ENCODE assay signal across 8 cellular contexts in the genomic region with DNA sequence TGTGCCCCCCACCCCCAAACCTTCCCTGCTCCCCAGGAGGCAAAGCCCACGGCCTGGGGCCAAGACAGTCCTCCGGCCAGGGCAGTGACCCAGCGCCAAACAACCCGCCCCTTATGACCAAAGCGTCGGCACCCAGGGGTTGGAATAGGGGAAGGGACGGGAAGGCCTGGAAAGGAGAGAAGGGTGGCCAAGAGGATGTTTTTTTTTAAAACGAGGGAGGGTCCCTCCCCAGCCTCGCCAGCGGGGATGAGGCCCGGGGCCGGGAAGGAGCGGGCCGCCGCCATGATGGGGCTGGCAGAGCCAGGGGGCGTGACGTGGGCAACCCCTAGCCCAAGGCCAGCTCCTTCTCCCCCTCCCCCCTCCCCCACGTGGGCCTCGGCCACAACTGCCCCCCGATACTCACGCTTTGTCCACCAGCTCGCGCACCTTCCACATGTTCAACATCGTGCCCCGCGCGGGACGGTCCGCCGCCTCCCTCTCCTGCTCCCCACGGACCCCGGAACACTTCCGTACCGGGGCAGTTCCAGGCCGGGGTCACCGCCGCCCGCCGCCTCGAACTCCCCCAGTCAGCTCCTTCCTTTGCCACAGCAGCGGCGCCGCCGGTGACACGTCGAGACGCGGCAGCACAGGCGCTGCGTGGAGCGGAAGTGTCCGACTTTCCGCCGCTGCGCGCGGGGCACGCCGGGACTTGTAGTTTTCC. TPM values are rescaled to one million over a fixed set of nuclear protein-coding genes. Genes with fewer than 3 reads are reported as not detected.
DNase-seq lines count a peak whose midpoint lies in the region; ATAC-seq, FAIRE-seq and TF ChIP-seq lines count a peak whose summit lies in the region.

TSS of gene CLINT1 (minus strand) at position 619 of the 700 bp plus-strand sequence. CDS start at position 444, 175 bp downstream.

- no peak within 1 kb of the TSS for H2BK12ac ChIP-seq in H1 (ENCODE audit: low read depth, low read length)

- H3K23ac ChIP-seq in H1 (ENCODE audit: insufficient read length) = no peak within 1 kb of the TSS

- no peak within 1 kb of the TSS for H3K18ac ChIP-seq in H1 (ENCODE audit: extremely low read depth, low read length)

- H4K20me1 ChIP-seq in H1 (replicated peaks in 1 of 2; ENCODE audit: control insufficient read depth in 1 of 2, insufficient read depth in 2 of 2, low read length in 2 of 2) = peaks cover 2 to 6% of the 10 kb centered on the region in 2 experiments

- no peak within 1 kb of the TSS for H2BK120ac ChIP-seq in H1 (replicated peaks; ENCODE audit: low read depth, low read length)

- no peaks in the 10 kb centered on the region for H3K27me3 Mint-ChIP-seq in CD4-positive, alpha-beta memory T cell
- no peaks in the 10 kb centered on the region for H3K27me3 Mint-ChIP-seq in activated CD8-positive, alpha-beta memory T cell treated with anti-CD3 and anti-CD28 coated beads, Interleukin-2, amount 10 ng/mL, durations not matched to agents 7 days and 5 days
- H3K27me3 Mint-ChIP-seq in memory B cell = no peaks in the 10 kb centered on the region

- 1% methylated on average over 49 of the region's 59 CpGs; no CpG with 5 or more reads in 1 of the 2 experiments for WGBS in H1 (ENCODE audit: extremely low coverage in 1 of 2, insufficient coverage in 1 of 2, insufficient read length in 1 of 2, insufficient replicate concordance in 2 of 2, low coverage in 1 of 2, low lambda C conversion rate in 2 of 2, missing lambda C conversion rate in 1 of 2), 2 experiments

- no peak within 1 kb of the TSS for H3K14ac ChIP-seq in H1 (ENCODE audit: insufficient read length)

- TF ChIP-seq POLR2A in H1 (IDR thresholded peaks at IDR 0.05; ENCODE audit: control extremely low read depth in 1 of 2, low read depth in 2 of 2, low read length in 2 of 2) = peak; percentile 40 to 82

- DNase-seq in CD4-positive, alpha-beta memory T cell = peak; percentile 81 to 88 (median 85)
- peak; percentile 90 for DNase-seq in HT-29 (ENCODE audit: low spot score)
- peak; percentile 63 for DNase-seq in NT2/D1 (ENCODE audit: low read depth, low spot score)
- peak; percentile 94 for DNase-seq in activated CD8-positive, alpha-beta memory T cell treated with anti-CD3 and anti-CD28 coated beads, Interleukin-2, amount 10 ng/mL, durations not matched to agents 7 days and 5 days
- DNase-seq in H1 (ENCODE audit: low read depth in 1 of 2, low spot score in 2 of 2) = peak; percentile 65 to 92
- peak; percentile 78 to 87 for DNase-seq in memory B cell (ENCODE audit: low spot score in 2 of 2)
- DNase-seq in stimulated activated CD8-positive, alpha-beta memory T cell treated with anti-CD3 and anti-CD28 coated beads, Interleukin-12 subunit alpha, Interleukin-12 subunit beta, amount 100 ng/mL, for 24 hours (ENCODE audit: extremely low read depth) = peak; percentile 79

- peak within 1 kb of the TSS; percentile 94 to 99 (median 95) for H3K4me3 Mint-ChIP-seq in CD4-positive, alpha-beta memory T cell
- H3K4me3 Mint-ChIP-seq in activated CD8-positive, alpha-beta memory T cell treated with anti-CD3 and anti-CD28 coated beads, Interleukin-2, amount 10 ng/mL, durations not matched to agents 7 days and 5 days = peak within 1 kb of the TSS; percentile 87
- H3K4me3 Mint-ChIP-seq in memory B cell = peak within 1 kb of the TSS; percentile 98

- TF ChIP-seq EP300 in H1 (IDR thresholded peaks at IDR 0.05; ENCODE audit: borderline replicate concordance in 1 of 2, low read depth in 2 of 2, low read length in 2 of 2) = peak in 1 of 2 experiments; percentile 34; a peak in 1 of 3 replicates

- TF ChIP-seq CTCF in H1 (IDR thresholded peaks at IDR 0.05; ENCODE audit: control extremely low read depth in 1 of 3, insufficient read depth in 1 of 3, low read depth in 1 of 3, low read length in 3 of 3) = no peak

- H3K4me1 ChIP-seq in CD4-positive, alpha-beta memory T cell (ENCODE audit: insufficient read depth, low read length) = peaks cover 59% of the 10 kb centered on the region
- H3K4me1 ChIP-seq in NT2/D1 (ENCODE audit: insufficient read depth, insufficient read length) (peaks cover 3% of the 10 kb centered on the region), H1 (replicated peaks in 1 of 4; ENCODE audit: control insufficient read depth in 3 of 4, insufficient read depth in 4 of 4, low read length in 3 of 4) (peaks cover 0 to 7% (median 4%) of the 10 kb centered on the region in 4 experiments; a peak in 3 of 7 replicates)

- H3K4me2 ChIP-seq in H1 (ENCODE audit: insufficient read depth in 1 of 2, low read depth in 2 of 2, low read length in 2 of 2) = peak within 1 kb of the TSS; percentile 80 to 84

- peak within 1 kb of the TSS; percentile 99; the same call in 1 of the 2 replicates for H4K8ac ChIP-seq in H1 (ENCODE audit: extremely low read depth, insufficient read depth, low read length)

- H3K27ac ChIP-seq in CD4-positive, alpha-beta memory T cell (ENCODE audit: low read depth, low read length) = peak within 1 kb of the TSS; percentile 85
- H3K27ac ChIP-seq in H1 (ENCODE audit: low read depth, low read length) = peak within 1 kb of the TSS; percentile 81

- peaks cover 49 to 74% (median 60%) of the 10 kb centered on the region in 4 donors for H3K4me1 Mint-ChIP-seq in CD4-positive, alpha-beta memory T cell
- peaks cover 53% of the 10 kb centered on the region for H3K4me1 Mint-ChIP-seq in activated CD8-positive, alpha-beta memory T cell treated with anti-CD3 and anti-CD28 coated beads, Interleukin-2, amount 10 ng/mL, durations not matched to agents 7 days and 5 days
- H3K4me1 Mint-ChIP-seq in memory B cell = peaks cover 49% of the 10 kb centered on the region

- peaks cover 4% of the 10 kb centered on the region; the same call in 1 of the 2 replicates for H3K23me2 ChIP-seq in H1 (ENCODE audit: low read depth, low read length)

- POLR2A ChIA-PET in CD4-positive, alpha-beta memory T cell (lab: Charles Lee; ENCODE audit: partially characterized antibody) = interaction anchor here (1.0 to 2.1 kb wide), 6 partner anchors 8 to 1349 kb away, joined by 3 to 6 read pairs (median 4); partner anchors contain the start of gene MED7
- POLR2A ChIA-PET in H1 (lab: Charles Lee; ENCODE audit: partially characterized antibody) = interaction anchor here (0.9 to 1.4 kb wide), 8 partner anchors 12 to 108 kb away, joined by 3 to 9 read pairs (median 4); no protein-coding TSS in a partner anchor

- H3K36me3 ChIP-seq in CD4-positive, alpha-beta memory T cell (ENCODE audit: insufficient read depth, low read length) = no peaks in the 10 kb centered on the region
- H3K36me3 ChIP-seq in NT2/D1 (ENCODE audit: insufficient read depth, insufficient read length, low read length) (peaks cover 9% of the 10 kb centered on the region), H1 (ENCODE audit: control insufficient read depth in 2 of 4, insufficient read depth in 4 of 4, low read length in 3 of 4) (no peaks in the 10 kb centered on the region)

- no peak; a peak in 1 of 4 replicates for TF ChIP-seq RAD21 in H1 (IDR thresholded peaks at IDR 0.05 in 1 of 2, conservative IDR thresholded peaks at IDR 0.05 in 1 of 2; ENCODE audit: low read depth in 2 of 2, low read length in 2 of 2)

- peak within 1 kb of the TSS; percentile 97 for H4K91ac ChIP-seq in H1 (replicated peaks; ENCODE audit: insufficient read length, low read length)

- H2BK15ac ChIP-seq in H1 (ENCODE audit: low read length) = no peak within 1 kb of the TSS

- peak within 1 kb of the TSS; percentile 94 to 99 (median 97) for H3K27ac Mint-ChIP-seq in CD4-positive, alpha-beta memory T cell
- peak within 1 kb of the TSS; percentile 94 for H3K27ac Mint-ChIP-seq in activated CD8-positive, alpha-beta memory T cell treated with anti-CD3 and anti-CD28 coated beads, Interleukin-2, amount 10 ng/mL, durations not matched to agents 7 days and 5 days
- peak within 1 kb of the TSS; percentile 98 for H3K27ac Mint-ChIP-seq in memory B cell

- peaks cover 4 to 17% of the 10 kb centered on the region in 2 donors for H3K36me3 Mint-ChIP-seq in CD4-positive, alpha-beta memory T cell
- peaks cover 18% of the 10 kb centered on the region for H3K36me3 Mint-ChIP-seq in activated CD8-positive, alpha-beta memory T cell treated with anti-CD3 and anti-CD28 coated beads, Interleukin-2, amount 10 ng/mL, durations not matched to agents 7 days and 5 days
- peaks cover 4% of the 10 kb centered on the region for H3K36me3 Mint-ChIP-seq in memory B cell

- no peaks in the 10 kb centered on the region; the same call in 1 of the 2 replicates for H3K79me1 ChIP-seq in H1 (ENCODE audit: low read depth, low read length)

- H3K9me3 ChIP-seq in CD4-positive, alpha-beta memory T cell (ENCODE audit: control insufficient read depth in 1 of 2, low read length in 2 of 2) = no peaks in the 10 kb centered on the region
- H3K9me3 ChIP-seq in NT2/D1 (ENCODE audit: insufficient read depth, low read length) = no peaks in the 10 kb centered on the region
- no peaks in the 10 kb centered on the region for H3K9me3 ChIP-seq in H1 (ENCODE audit: insufficient read depth in 2 of 2, low read depth in 1 of 2, low read length in 1 of 2)

- H3K27me3 ChIP-seq in CD4-positive, alpha-beta memory T cell (ENCODE audit: insufficient read depth, low read length) = no peaks in the 10 kb centered on the region
- H3K27me3 ChIP-seq in NT2/D1 (ENCODE audit: insufficient read depth, insufficient read length) = no peaks in the 10 kb centered on the region
- no peaks in the 10 kb centered on the region for H3K27me3 ChIP-seq in H1 (replicated peaks in 1 of 4; ENCODE audit: control insufficient read depth in 3 of 4, extremely low read depth in 1 of 4, insufficient read depth in 3 of 4, low read length in 3 of 4)

- H3K4ac ChIP-seq in H1 (replicated peaks; ENCODE audit: insufficient read length, low read depth, low read length) = no peak within 1 kb of the TSS

- FAIRE-seq in H1 (lab: Jason Lieb, UNC) = no peak

- H3K79me2 ChIP-seq in H1 (ENCODE audit: control insufficient read depth in 1 of 2, insufficient read depth in 2 of 2, low read length in 2 of 2) = peaks cover 14 to 53% of the 10 kb centered on the region in 2 experiments

- H2AK5ac ChIP-seq in H1 (ENCODE audit: low read depth, low read length) = no peak within 1 kb of the TSS

- CTCF ChIA-PET in CD4-positive, alpha-beta memory T cell (lab: Charles Lee; ENCODE audit: partially characterized antibody) = interaction anchor here (0.9 to 1.4 kb wide), 5 partner anchors 39 to 137 kb away, joined by 4 to 11 read pairs (median 5); no protein-coding TSS in a partner anchor
- CTCF ChIA-PET in activated CD8-positive, alpha-beta memory T cell treated with anti-CD3 and anti-CD28 coated beads, Interleukin-2, amount 10 ng/mL, durations not matched to agents 7 days and 5 days (lab: Charles Lee) = interaction anchor here (1.0 to 1.6 kb wide), 4 partner anchors 38 to 90 kb away, joined by 3 to 4 read pairs (median 4); no protein-coding TSS in a partner anchor
- CTCF ChIA-PET in H1 (lab: Charles Lee; ENCODE audit: partially characterized antibody) = interaction anchor here (0.6 to 3.0 kb wide), 9 partner anchors 9 to 550 kb away, joined by 3 to 17 read pairs (median 4); no protein-coding TSS in a partner anchor

- peak within 1 kb of the TSS; percentile 95 for H2BK5ac ChIP-seq in H1 (ENCODE audit: low read depth, low read length)

- H3K4me3 ChIP-seq in CD4-positive, alpha-beta memory T cell (ENCODE audit: low read length in 2 of 2) = peak within 1 kb of the TSS; percentile 54 to 82
- H3K4me3 ChIP-seq in NT2/D1 (ENCODE audit: insufficient read length, low read depth) (peak within 1 kb of the TSS; percentile 78), H1 (ENCODE audit: extremely low read depth in 1 of 4, insufficient read depth in 2 of 4, low read depth in 3 of 4, low read length in 4 of 4) (peak within 1 kb of the TSS; percentile 60 to 90 (median 84))

- H3K9ac ChIP-seq in NT2/D1 (ENCODE audit: insufficient read length, low read depth) (peak within 1 kb of the TSS; percentile 84), H1 (replicated peaks in 1 of 4; ENCODE audit: extremely low read depth in 1 of 4, low read depth in 3 of 4, low read length in 3 of 4) (peak within 1 kb of the TSS; percentile 60 to 92 (median 86))

- intact Hi-C loops in CD4-positive, alpha-beta memory T cell (cut with micrococcal nuclease) = loop anchor here (1.0 to 5.0 kb wide), 5 partner anchors 36 to 716 kb away; partner anchors contain the start of genes MED7 and THG1L

- no peaks in the 10 kb centered on the region for H3K9me3 Mint-ChIP-seq in CD4-positive, alpha-beta memory T cell
- no peaks in the 10 kb centered on the region for H3K9me3 Mint-ChIP-seq in activated CD8-positive, alpha-beta memory T cell treated with anti-CD3 and anti-CD28 coated beads, Interleukin-2, amount 10 ng/mL, durations not matched to agents 7 days and 5 days (ENCODE audit: low read depth)
- H3K9me3 Mint-ChIP-seq in memory B cell = no peaks in the 10 kb centered on the region

- H4K5ac ChIP-seq in H1 (ENCODE audit: insufficient read length, low read depth, low read length) = peak within 1 kb of the TSS; percentile 89

- peak within 1 kb of the TSS; percentile 77 for H2AFZ ChIP-seq in H1 (ENCODE audit: low read length)

- ATAC-seq in GM19463 (IDR thresholded peaks at IDR 0.05; ENCODE audit: unreplicated experiment) (peak; percentile 57), memory B cell (ENCODE audit: low read depth) (peak; percentile 96)
- peak; percentile 91 for ATAC-seq in activated CD8-positive, alpha-beta memory T cell treated with anti-CD3 and anti-CD28 coated beads, Interleukin-2, amount 10 ng/mL, durations not matched to agents 7 days and 5 days

- H2BK20ac ChIP-seq in H1 (ENCODE audit: low read length) = no peak within 1 kb of the TSS

- peak within 1 kb of the TSS; percentile 28 for H3K56ac ChIP-seq in H1 (replicated peaks; ENCODE audit: insufficient read length, low read depth, low read length)

RNA-seq across cellular contexts. Expression of gene CLINT1, which starts in this region (rescaled TPM):
- 10 to 100 TPM; 70.5 to 73.9 TPM for total RNA-seq in CD4-positive, alpha-beta memory T cell
- polyA plus RNA-seq in CD4-positive, alpha-beta memory T cell = 10 to 100 TPM; 80.9 to 88.2 TPM
- 70.0 and 101 TPM in 2 replicates for total RNA-seq in HT-29 (2014; rRNA removed; shearing (Covaris generic))
- 10 to 100 TPM; 48.4 to 56.6 TPM for total RNA-seq in activated CD8-positive, alpha-beta memory T cell treated with anti-CD3 and anti-CD28 coated beads, Interleukin-2, amount 10 ng/mL, durations not matched to agents 7 days and 5 days
- total RNA-seq in H1 (2021; fragmentation: NEBNext Ultra II Directional; extraction: Animal tissue kit (Norgen Biotek cat#: 25700)) = 84.7 and 85.9 TPM in 2 replicates
- 121 and 140 TPM in 2 replicates for polyA plus RNA-seq in H1 (2011; rRNA removed)
- 113 TPM for polyA plus RNA-seq in H1 (2011; cell fraction: cytosol; rRNA removed)
- 184 TPM for polyA plus RNA-seq in H1 (2011; cell fraction: nucleus; rRNA removed)
- polyA plus RNA-seq in H1 (2012, experiment 1 of 2) = 63.2 to 84.1 TPM (median 78.8 TPM) in 4 replicates
- 4.8 TPM for polyA plus RNA-seq in H1 (2012, experiment 2 of 2)
- 61.4 TPM for polyA plus RNA-seq in H1 (2013, experiment 1 of 2)
- 59.7 TPM for polyA plus RNA-seq in H1 (2013, experiment 2 of 2)
- polyA minus RNA-seq in H1 (2011; rRNA and poly(A)+ RNA removed) = 291 and 319 TPM in 2 replicates
- polyA minus RNA-seq in H1 (2011; cell fraction: cytosol; rRNA and poly(A)+ RNA removed) = 78.7 TPM
- polyA minus RNA-seq in H1 (2011; cell fraction: nucleus; rRNA and poly(A)+ RNA removed) = 111 TPM

Comparison
In these comparisons a context has a peak if more than half of its experiments do, and no peak if none do; other contexts are left out.
1. Peak in every context shown above with its lines: DNase-seq, ATAC-seq, H3K4me3 ChIP-seq and H3K27ac ChIP-seq.